1 cellular context compared by ENCODE assay signal in the genomic region with DNA sequence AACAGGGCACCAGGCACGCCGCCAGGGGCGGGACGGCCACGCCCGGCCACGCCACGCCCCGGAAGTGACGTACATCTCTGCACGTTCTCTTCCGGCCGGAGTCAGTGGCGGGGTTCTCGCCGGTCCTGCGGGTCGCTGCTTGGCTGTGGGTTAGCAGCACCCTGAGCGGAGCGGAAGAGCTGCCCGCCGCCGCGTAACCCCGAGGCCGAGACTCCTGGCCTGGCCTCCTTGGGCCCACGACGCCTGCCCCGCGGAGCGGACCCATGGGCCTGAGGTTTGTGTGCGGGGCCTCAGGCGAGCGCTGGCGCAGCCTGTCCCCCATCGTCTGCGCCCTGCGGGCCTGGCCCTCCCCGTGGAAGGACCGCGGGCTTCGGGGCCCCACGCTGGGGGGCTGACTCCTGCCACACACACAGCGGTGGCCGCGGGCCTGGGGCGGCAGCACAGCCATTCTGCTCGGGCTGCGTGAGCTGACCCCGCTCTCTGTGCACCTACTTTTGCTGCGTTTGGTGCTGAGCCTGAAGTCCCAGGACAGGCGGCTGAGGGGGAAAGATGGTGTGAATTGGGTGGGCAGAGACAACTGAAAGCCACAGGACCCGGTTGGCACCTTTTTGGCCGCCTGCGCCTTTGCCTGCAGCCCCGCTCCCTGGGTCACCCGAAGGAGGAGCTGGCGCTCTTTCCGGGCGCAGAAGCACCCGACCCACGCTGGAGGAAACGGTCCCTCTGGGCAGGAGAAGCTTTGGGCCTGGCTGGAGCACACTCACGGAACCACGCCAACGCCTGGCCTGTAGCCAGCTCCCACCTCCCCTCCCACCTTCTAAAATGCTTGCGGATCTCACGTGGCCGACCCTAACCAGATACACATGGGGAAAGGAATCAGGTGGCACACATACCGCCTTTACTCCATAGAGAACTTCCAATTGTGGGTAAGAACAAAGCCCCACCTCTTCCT.
TF ChIP-seq lines count a peak whose summit lies in the region.

No MANE protein-coding gene starts in this region.

TF ChIP-seq in H1, 55 proteins besides CTCF, POLR2A, EP300 and RAD21 (continues in another document):
- TF ChIP-seq SRF (IDR thresholded peaks at IDR 0.05; ENCODE audit: low read depth, low read length) (no peak), CREB1 (IDR thresholded peaks at IDR 0.05) (peak; percentile 91), JUN (IDR thresholded peaks at IDR 0.05; ENCODE audit: low read depth, low read length) (no peak), TAF1 (IDR thresholded peaks at IDR 0.05; ENCODE audit: low read depth, low read length) (peak; percentile 73), BRCA1 (IDR thresholded peaks at IDR 0.05; ENCODE audit: low read depth, low read length) (no peak), SUZ12 (IDR thresholded peaks at IDR 0.05; ENCODE audit: low read length) (no peak), SP4 (IDR thresholded peaks at IDR 0.05; ENCODE audit: low read length) (0 out of 2 replicates have a peak, but pooled peaks have one; percentile 22), TBP (IDR thresholded peaks at IDR 0.05; ENCODE audit: low read depth, low read length) (peak; percentile 40; the same call in 1 of the 2 replicates), TAF7 (optimal IDR thresholded peaks at IDR 0.05; ENCODE audit: borderline replicate concordance, low read depth, low read length) (peak; percentile 61), JUND (IDR thresholded peaks at IDR 0.05; ENCODE audit: low read length) (no peak), SIX5 (IDR thresholded peaks at IDR 0.05; ENCODE audit: low read depth, low read length) (no peak), ZNF274 (IDR thresholded peaks at IDR 0.05; ENCODE audit: borderline replicate concordance, extremely low read depth, low read length) (no peak), KDM1A (IDR thresholded peaks at IDR 0.05; ENCODE audit: borderline replicate concordance, low read length) (no peak), NANOG (IDR thresholded peaks at IDR 0.05; ENCODE audit: insufficient read depth, low read depth, low read length, poor library complexity, severe bottlenecking) (no peak), TEAD4 (IDR thresholded peaks at IDR 0.05; ENCODE audit: low read depth, low read length) (no peak), CHD1 (IDR thresholded peaks at IDR 0.05; ENCODE audit: low read depth, low read length) (no peak), FOSL1 (IDR thresholded peaks at IDR 0.05; ENCODE audit: insufficient read depth, low read depth, low read length) (no peak), YY1 (IDR thresholded peaks at IDR 0.05; ENCODE audit: low read depth, low read length) (no peak), RFX5 (IDR thresholded peaks at IDR 0.05; ENCODE audit: borderline replicate concordance, low read depth, low read length) (no peak), EGR1 (IDR thresholded peaks at IDR 0.05; ENCODE audit: borderline replicate concordance, low read depth, low read length) (no peak), MAFK (IDR thresholded peaks at IDR 0.05; ENCODE audit: low read depth, low read length) (no peak), POU5F1 (IDR thresholded peaks at IDR 0.05; ENCODE audit: low read depth, low read length) (no peak), KDM4A (IDR thresholded peaks at IDR 0.05; ENCODE audit: low read depth, low read length, severe bottlenecking) (peak; percentile 84), BCL11A (IDR thresholded peaks at IDR 0.05; ENCODE audit: low read depth in 2 of 2, low read length in 2 of 2) (no peak), ATF2 (IDR thresholded peaks at IDR 0.05; ENCODE audit: low read length) (no peak; the same call in 1 of the 2 replicates), SIRT6 (IDR thresholded peaks at IDR 0.05; ENCODE audit: low read length) (no peak), CBX5 (IDR thresholded peaks at IDR 0.05; ENCODE audit: low read depth, low read length) (no peak), CEBPB (IDR thresholded peaks at IDR 0.05; ENCODE audit: low read depth, low read length) (no peak), EZH2 (IDR thresholded peaks at IDR 0.05; ENCODE audit: low read depth, low read length, severe bottlenecking) (no peak), SP2 (IDR thresholded peaks at IDR 0.05; ENCODE audit: low read length) (no peak), CHD7 (IDR thresholded peaks at IDR 0.05; ENCODE audit: insufficient replicate concordance, low read length) (no peak), E2F6 (IDR thresholded peaks at IDR 0.05) (peak; percentile 44; the same call in 1 of the 2 replicates), GTF2F1 (IDR thresholded peaks at IDR 0.05; ENCODE audit: borderline replicate concordance, low read depth, low read length) (no peak), RXRA (IDR thresholded peaks at IDR 0.05; ENCODE audit: insufficient read depth, low read depth, low read length) (no peak), CHD2 (IDR thresholded peaks at IDR 0.05; ENCODE audit: low read length) (no peak), NRF1 (IDR thresholded peaks at IDR 0.05; ENCODE audit: low read depth, low read length) (no peak), RBBP5 (IDR thresholded peaks at IDR 0.05; ENCODE audit: borderline replicate concordance, low read depth, low read length) (peak; percentile 27; the same call in 1 of the 2 replicates), SIN3A (conservative IDR thresholded peaks at IDR 0.05 in 1 of 2, IDR thresholded peaks at IDR 0.05 in 1 of 2; ENCODE audit: low read depth in 1 of 2, low read length in 2 of 2) (peak in 1 of 2 experiments; percentile 43; a peak in 1 of 4 replicates), USF2 (IDR thresholded peaks at IDR 0.05; ENCODE audit: low read length) (no peak; the same call in 1 of the 2 replicates), KDM5A (IDR thresholded peaks at IDR 0.05; ENCODE audit: low read length) (no peak), SP1 (IDR thresholded peaks at IDR 0.05; ENCODE audit: low read depth, low read length) (0 out of 2 replicates have a peak, but pooled peaks have one; percentile 18), BACH1 (IDR thresholded peaks at IDR 0.05; ENCODE audit: low read length) (peak; percentile 68; the same call in 1 of the 2 replicates), MAX (IDR thresholded peaks at IDR 0.05) (peak; percentile 77), CBX8 (IDR thresholded peaks at IDR 0.05; ENCODE audit: borderline replicate concordance, low read depth, low read length) (no peak), ASH2L (IDR thresholded peaks at IDR 0.05; ENCODE audit: low read length) (peak; percentile 29), HDAC6 (IDR thresholded peaks at IDR 0.05; ENCODE audit: low read depth, low read length) (no peak), POLR2AphosphoS5 (IDR thresholded peaks at IDR 0.05; ENCODE audit: low read depth, low read length) (peak; percentile 89), RNF2 (IDR thresholded peaks at IDR 0.05; ENCODE audit: borderline replicate concordance, low read depth, low read length, missing control alignments, poor library complexity, severe bottlenecking) (no peak), HDAC2 (IDR thresholded peaks at IDR 0.05; ENCODE audit: borderline replicate concordance in 1 of 2, low read depth in 2 of 2, low read length in 2 of 2) (0 out of 4 replicates have a peak, but pooled peaks of 1 of the 2 experiments have one; percentile 18), PHF8 (conservative IDR thresholded peaks at IDR 0.05; ENCODE audit: low read depth, low read length) (peak; percentile 95), GABPA (IDR thresholded peaks at IDR 0.05; ENCODE audit: borderline replicate concordance, insufficient read depth, low read length) (peak; percentile 89; the same call in 1 of the 2 replicates), TCF12 (IDR thresholded peaks at IDR 0.05; ENCODE audit: low read depth, low read length) (no peak)
- TF ChIP-seq, protein P1, sequence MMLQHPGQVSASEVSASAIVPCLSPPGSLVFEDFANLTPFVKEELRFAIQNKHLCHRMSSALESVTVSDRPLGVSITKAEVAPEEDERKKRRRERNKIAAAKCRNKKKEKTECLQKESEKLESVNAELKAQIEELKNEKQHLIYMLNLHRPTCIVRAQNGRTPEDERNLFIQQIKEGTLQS (IDR thresholded peaks at IDR 0.05; ENCODE audit: insufficient read depth, low read depth, low read length), result no peak
